In the genomic region with DNA sequence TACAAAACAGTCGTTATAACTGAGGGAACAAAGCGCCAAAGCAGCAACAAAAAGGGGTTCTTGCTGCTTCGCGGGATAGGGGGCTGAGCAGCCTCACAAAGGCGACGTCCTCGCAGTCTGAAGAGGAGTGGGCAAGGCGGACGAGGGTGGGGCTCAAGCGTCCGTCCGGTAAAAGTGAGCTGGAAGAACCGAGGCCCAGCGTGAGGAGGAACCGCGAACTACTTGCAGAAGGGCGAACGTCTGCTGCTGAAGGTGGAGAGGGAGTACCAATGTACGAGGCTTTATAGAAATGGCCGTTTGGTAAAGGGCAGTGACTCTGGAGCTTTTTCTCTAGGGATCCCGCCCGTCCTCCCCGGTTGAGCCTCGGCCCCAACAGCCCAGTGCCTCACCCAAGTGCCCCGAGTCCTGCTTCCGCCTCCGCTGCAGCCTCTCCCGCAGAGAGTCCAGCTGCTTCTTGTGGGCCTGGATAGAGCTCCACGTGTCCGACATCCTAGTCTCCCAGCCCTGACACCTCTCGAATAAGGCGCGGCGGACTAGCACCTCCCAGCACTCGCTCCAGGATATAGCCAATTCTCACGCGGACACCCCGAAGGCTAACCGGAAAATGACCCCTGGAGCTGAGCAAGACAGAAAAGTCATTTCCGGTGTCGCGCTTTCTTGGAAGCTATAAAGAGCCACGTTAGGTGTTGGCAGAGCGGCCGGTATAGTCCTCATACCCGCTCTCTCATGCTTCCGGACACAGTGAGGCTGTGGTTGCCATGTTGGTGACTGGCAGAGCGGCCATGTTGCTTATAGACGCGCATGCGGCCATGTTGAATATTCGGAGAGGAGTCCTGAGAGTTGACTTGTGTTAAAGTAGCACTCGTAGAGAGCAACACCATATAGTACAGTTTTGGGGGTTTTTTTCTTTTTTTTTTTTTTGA, we compare ENCODE assay signal across 8 cellular contexts. TPM values are rescaled to one million over a fixed set of nuclear protein-coding genes. Genes with fewer than 3 reads are reported as not detected.
DNase-seq lines count a peak whose midpoint lies in the region; ATAC-seq and TF ChIP-seq lines count a peak whose summit lies in the region.

A gene (minus strand): TSS at position 606 of the 923 bp plus-strand sequence. CDS start 117 bp downstream, at position 489.

- no peak for TF ChIP-seq CTCF in AG10803 (conservative IDR thresholded peaks at IDR 0.05; ENCODE audit: low read length)

- peak; percentile 99 for DNase-seq in AG10803 (ENCODE audit: low read depth)
- DNase-seq in NCI-H460 (ENCODE audit: extremely low read depth, low read depth) = peak; percentile 99
- peak; percentile 88 for DNase-seq in activated CD4-positive, CD25-positive, alpha-beta regulatory T cell treated with anti-CD3 and anti-CD28 coated beads, Interleukin-2, amount 50 U/mL, for 72 hours
- DNase-seq in cerebellar nuclear complex (lab: John Stamatoyannopoulos, UW) = peak; percentile 97
- DNase-seq in islet precursor cell = peak; percentile 98
- DNase-seq in stimulated activated CD4-positive, alpha-beta T cell treated with anti-CD3 and anti-CD28 coated beads, Interleukin-12 subunit alpha, Interleukin-12 subunit beta, amount 100 ng/mL, for 48 hours (ENCODE audit: low read depth in 2 of 3, low spot score in 1 of 3) = peak; percentile 85 to 90 (median 87)

- ATAC-seq in GM19043 (IDR thresholded peaks at IDR 0.05; ENCODE audit: low read depth, unreplicated experiment) = peak; percentile 97
- ATAC-seq in HG03378 (IDR thresholded peaks at IDR 0.05; ENCODE audit: unreplicated experiment) = peak; percentile 98

- H3K4me3 ChIP-seq in AG10803 (ENCODE audit: low read length) = peak within 1 kb of the TSS; percentile 98

RNA-seq across cellular contexts. Expression of the gene that starts here (rescaled TPM):
- total RNA-seq in NCI-H460 (2014; rRNA removed; shearing (Covaris generic)) = 65.8 and 72.2 TPM in 2 replicates
- polyA plus RNA-seq in NCI-H460 (2014; cell fraction: nucleus; rRNA removed) = 259 and 294 TPM in 2 replicates

Comparison
In these comparisons a context has a peak if more than half of its experiments do, and no peak if none do; other contexts are left out.
1. Peak in every context shown above with its lines: DNase-seq, ATAC-seq and H3K4me3 ChIP-seq.